In genomic region chr1:9889411-9889810, GRCh38 we compare ENCODE assay signal across 12 cellular contexts. TPM values are rescaled to one million over a fixed set of nuclear protein-coding genes. Genes with fewer than 3 reads are reported as not detected.
DNase-seq lines count a peak whose midpoint lies in the region; ATAC-seq and TF ChIP-seq lines count a peak whose summit lies in the region.
"Had no signal": no experiment of that assay in that cellular context is flagged by ENCODE, and none has a peak within 500 bp of the region (broad histone marks: within the 10 kb centered on the region; RNA-seq: fewer than 3 reads in every experiment).

No MANE protein-coding gene starts in this region.

- peak overlapping the region; percentile 9 for H3K9ac ChIP-seq in mucosa of stomach (ENCODE audit: low read length)

- TF ChIP-seq EP300 in ovary (IDR thresholded peaks at IDR 0.05), result no peak

- no peaks in the 10 kb centered on the region for H3K27me3 Mint-ChIP-seq in stimulated activated naive CD8-positive, alpha-beta T cell treated with anti-CD3 and anti-CD28 coated beads, Interleukin-15, Interleukin-2, amounts not matched to agents 100 ng/mL and 50 ng/mL, for 24 hours
- H3K27me3 Mint-ChIP-seq in stimulated activated naive CD8-positive, alpha-beta T cell treated with anti-CD3 and anti-CD28 coated beads, Interleukin-15, amount 100 ng/mL, for 72 hours, result no peaks in the 10 kb centered on the region
- H3K27me3 Mint-ChIP-seq in effector memory CD8-positive, alpha-beta T cell, result no peaks in the 10 kb centered on the region
- H3K27me3 Mint-ChIP-seq: activated CD4-positive, alpha-beta T cell treated with anti-CD3 and anti-CD28 coated beads, Interleukin-2, amount 10 ng/mL, durations not matched to agents 7 days and 5 days had no signal

- H3K36me3 ChIP-seq in mucosa of stomach (ENCODE audit: control insufficient read depth, insufficient read depth, low read length) (no peaks in the 10 kb centered on the region), ovary (no peaks in the 10 kb centered on the region)

- intact Hi-C loops in ovary (cut with DNase I), result no loop called here

- H3K36me3 Mint-ChIP-seq in stimulated activated naive CD8-positive, alpha-beta T cell treated with anti-CD3 and anti-CD28 coated beads, Interleukin-15, Interleukin-2, amounts not matched to agents 100 ng/mL and 50 ng/mL, for 24 hours (ENCODE audit: low read depth), result no peaks in the 10 kb centered on the region
- peaks cover 4% of the 10 kb centered on the region for H3K36me3 Mint-ChIP-seq in effector memory CD8-positive, alpha-beta T cell (ENCODE audit: insufficient read depth)

- no peaks in the 10 kb centered on the region for H3K9me3 Mint-ChIP-seq in stimulated activated naive CD8-positive, alpha-beta T cell treated with anti-CD3 and anti-CD28 coated beads, Interleukin-15, Interleukin-2, amounts not matched to agents 100 ng/mL and 50 ng/mL, for 24 hours
- H3K9me3 Mint-ChIP-seq in stimulated activated naive CD8-positive, alpha-beta T cell treated with anti-CD3 and anti-CD28 coated beads, Interleukin-15, amount 100 ng/mL, for 72 hours, result no peaks in the 10 kb centered on the region
- no peaks in the 10 kb centered on the region for H3K9me3 Mint-ChIP-seq in effector memory CD8-positive, alpha-beta T cell
- H3K9me3 Mint-ChIP-seq: activated CD4-positive, alpha-beta T cell treated with anti-CD3 and anti-CD28 coated beads, Interleukin-2, amount 10 ng/mL, durations not matched to agents 7 days and 5 days; nephron progenitor cell had no signal

- peaks cover 19% of the 10 kb centered on the region for H3K4me1 Mint-ChIP-seq in stimulated activated naive CD8-positive, alpha-beta T cell treated with anti-CD3 and anti-CD28 coated beads, Interleukin-15, Interleukin-2, amounts not matched to agents 100 ng/mL and 50 ng/mL, for 24 hours (ENCODE audit: low read depth)
- peaks cover 23% of the 10 kb centered on the region for H3K4me1 Mint-ChIP-seq in stimulated activated naive CD8-positive, alpha-beta T cell treated with anti-CD3 and anti-CD28 coated beads, Interleukin-15, amount 100 ng/mL, for 72 hours
- peaks cover 12 to 16% of the 10 kb centered on the region in 2 donors for H3K4me1 Mint-ChIP-seq in effector memory CD8-positive, alpha-beta T cell (ENCODE audit: low read depth in 2 of 2)

- H3K27ac Mint-ChIP-seq in stimulated activated naive CD8-positive, alpha-beta T cell treated with anti-CD3 and anti-CD28 coated beads, Interleukin-15, Interleukin-2, amounts not matched to agents 100 ng/mL and 50 ng/mL, for 24 hours, result peak overlapping the region; percentile 12
- H3K27ac Mint-ChIP-seq in stimulated activated naive CD8-positive, alpha-beta T cell treated with anti-CD3 and anti-CD28 coated beads, Interleukin-15, amount 100 ng/mL, for 72 hours, result peak overlapping the region in 1 of 2 donors; percentile 34
- peak overlapping the region; percentile 41 to 74 for H3K27ac Mint-ChIP-seq in effector memory CD8-positive, alpha-beta T cell
- H3K27ac Mint-ChIP-seq: activated CD4-positive, alpha-beta T cell treated with anti-CD3 and anti-CD28 coated beads, Interleukin-2, amount 10 ng/mL, durations not matched to agents 7 days and 5 days had no signal

- H3K9me3 ChIP-seq in mucosa of stomach (ENCODE audit: control insufficient read depth, low read length) (no peaks in the 10 kb centered on the region), ovary (no peaks in the 10 kb centered on the region)

- no peak overlapping the region for H3K4me3 ChIP-seq in mucosa of stomach (ENCODE audit: low read length)
- H3K4me3 ChIP-seq in ovary, result no peak overlapping the region

- no peak overlapping the region for H3K4me3 Mint-ChIP-seq in stimulated activated naive CD8-positive, alpha-beta T cell treated with anti-CD3 and anti-CD28 coated beads, Interleukin-15, Interleukin-2, amounts not matched to agents 100 ng/mL and 50 ng/mL, for 24 hours
- H3K4me3 Mint-ChIP-seq in stimulated activated naive CD8-positive, alpha-beta T cell treated with anti-CD3 and anti-CD28 coated beads, Interleukin-15, amount 100 ng/mL, for 72 hours, result no peak overlapping the region
- H3K4me3 Mint-ChIP-seq in effector memory CD8-positive, alpha-beta T cell, result no peak overlapping the region
- H3K4me3 Mint-ChIP-seq: activated CD4-positive, alpha-beta T cell treated with anti-CD3 and anti-CD28 coated beads, Interleukin-2, amount 10 ng/mL, durations not matched to agents 7 days and 5 days; nephron progenitor cell had no signal

- DNase-seq in stimulated activated naive CD8-positive, alpha-beta T cell treated with anti-CD3 and anti-CD28 coated beads, Interleukin-15, amount 100 ng/mL, for 72 hours, result no peak
- DNase-seq in effector memory CD8-positive, alpha-beta T cell, result no peak
- no peak for DNase-seq in AG20443 (ENCODE audit: low spot score)
- DNase-seq in 8988T, result no peak
- no peak for DNase-seq in ovary
- DNase-seq in NCI-H146 treated with DMSO at 0.1 percent for 48 hours (lab: John Stamatoyannopoulos, UW; ENCODE audit: unreplicated experiment), result no peak
- DNase-seq: activated CD4-positive, alpha-beta T cell treated with anti-CD3 and anti-CD28 coated beads, Interleukin-2, amount 10 ng/mL, durations not matched to agents 7 days and 5 days; DMS53; nephron progenitor cell; OCI-M1 had no signal

- WGBS in ovary, 3 donors, result 88 to 94% (median 88%) methylated on average over 8 of the region's 8 CpGs

- H3K27ac ChIP-seq in ovary, result no peak overlapping the region

- no peak for ATAC-seq in stimulated activated naive CD8-positive, alpha-beta T cell treated with anti-CD3 and anti-CD28 coated beads, Interleukin-15, amount 100 ng/mL, for 72 hours
- ATAC-seq in effector memory CD8-positive, alpha-beta T cell (replicated peaks), result no peak

- no peak for TF ChIP-seq CTCF in ovary (IDR thresholded peaks at IDR 0.05)

- H3K4me1 ChIP-seq in mucosa of stomach (ENCODE audit: control insufficient read depth, insufficient read depth, low read length) (peaks cover 32% of the 10 kb centered on the region), ovary (ENCODE audit: insufficient read depth) (peaks cover 3% of the 10 kb centered on the region)

- no peak for TF ChIP-seq POLR2A in ovary (IDR thresholded peaks at IDR 0.05)

- H3K27me3 ChIP-seq in mucosa of stomach (ENCODE audit: control insufficient read depth, insufficient read depth, low read length) (no peaks in the 10 kb centered on the region), ovary (no peaks in the 10 kb centered on the region)

RNA-seq across cellular contexts. Expression of gene CTNNBIP1, which starts 20.7 kb away (rescaled TPM):
- 10 to 100 TPM; 16.6 to 28.5 (median 25.9) TPM for total RNA-seq in ovary
- 10 to 100 TPM; 10.4 to 18.5 TPM for polyA plus RNA-seq in ovary

RNA-seq across cellular contexts. Expression of gene LZIC, which starts 53.8 kb away (rescaled TPM):
- 10 to 100 TPM; 21.2 to 54.3 (median 40.2) TPM for total RNA-seq in ovary
- 10 to 100 TPM; 24.6 to 61.3 TPM for polyA plus RNA-seq in ovary

RNA-seq across cellular contexts. Expression of gene NMNAT1, which starts 53.9 kb away (rescaled TPM):
- total RNA-seq in ovary, result 1 to 10 TPM; 2.3 to 8.2 (median 5.8) TPM
- 10 to 100 TPM in 1 of 2 donors, 1 to 10 TPM in 1; 3.8 to 16.0 TPM for polyA plus RNA-seq in ovary
